15 cellular contexts compared by ENCODE assay signal in the genomic region with DNA sequence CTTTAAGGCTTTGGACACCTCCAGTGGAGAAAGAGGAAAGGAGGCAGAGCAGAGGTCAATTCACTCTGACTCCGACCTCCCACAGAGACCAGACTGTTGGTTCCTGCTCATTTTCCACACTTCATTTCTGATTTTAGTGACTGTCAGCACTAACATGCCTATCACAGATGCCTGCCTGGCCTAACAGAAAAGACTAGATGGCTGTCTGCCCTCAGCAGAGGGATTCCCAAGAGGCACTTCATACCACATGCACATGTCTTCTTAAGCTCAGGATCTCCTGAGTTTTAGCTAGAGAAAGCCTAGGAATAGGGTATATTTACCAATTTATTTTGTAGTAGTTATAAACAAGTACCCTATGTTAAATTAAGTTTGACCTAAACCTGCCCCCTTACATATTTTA.
DNase-seq lines count a peak whose midpoint lies in the region; ATAC-seq and TF ChIP-seq lines count a peak whose summit lies in the region.
"Had no signal": no experiment of that assay in that cellular context is flagged by ENCODE, and none has a peak within 500 bp of the region (broad histone marks: within the 10 kb centered on the region; RNA-seq: fewer than 3 reads in every experiment).

No MANE protein-coding gene starts in this region.

- H3K18ac ChIP-seq in H9 (ENCODE audit: insufficient read length, low read depth, low read length): no peak overlapping the region
- H3K18ac ChIP-seq in trophoblast cell (ENCODE audit: low read length): no peak overlapping the region

- H3K9me3 Mint-ChIP-seq in H9: no peaks in the 10 kb centered on the region; a peak in 1 of 5 replicates
- H3K9me3 Mint-ChIP-seq: HFFc6 had no signal

- no peak overlapping the region for H3K27ac ChIP-seq in H9 (ENCODE audit: insufficient read length, low read depth, low read length)
- no peak overlapping the region for H3K27ac ChIP-seq in trophoblast cell (ENCODE audit: low read depth, low read length)
- H3K27ac ChIP-seq in upper lobe of left lung: no peak overlapping the region
- H3K27ac ChIP-seq: HL-60 had no signal

- no peak overlapping the region for H3K14ac ChIP-seq in H9 (ENCODE audit: insufficient read depth, low read length)
- no peak overlapping the region for H3K14ac ChIP-seq in trophoblast cell (ENCODE audit: low read length)

- H3K36me3 Mint-ChIP-seq in H9 (ENCODE audit: insufficient read depth in 1 of 3, low read depth in 3 of 3): no peaks in the 10 kb centered on the region; a peak in 1 of 7 replicates
- H3K36me3 Mint-ChIP-seq: CD14-positive monocyte; CD8-positive, alpha-beta T cell had no signal

- H4K20me1 ChIP-seq in H9 (ENCODE audit: control insufficient read depth, insufficient read depth, insufficient read length): no peaks in the 10 kb centered on the region

- no peak overlapping the region for H3K4me2 ChIP-seq in H9 (ENCODE audit: insufficient read depth, insufficient read length, low read length)
- H3K4me2 ChIP-seq in trophoblast cell (ENCODE audit: low read length): no peak overlapping the region

- no peak overlapping the region for H3K4ac ChIP-seq in H9 (ENCODE audit: low read depth, low read length)
- H3K4ac ChIP-seq in trophoblast cell (ENCODE audit: low read depth, low read length): no peak overlapping the region

- H2AK5ac ChIP-seq in H9 (ENCODE audit: insufficient read length, low read length): no peak overlapping the region
- H2AK5ac ChIP-seq in trophoblast cell (ENCODE audit: low read length): peak overlapping the region; percentile 41

- H3K9ac ChIP-seq in H9 (ENCODE audit: extremely low read depth, insufficient read length, low read length): no peak overlapping the region
- no peak overlapping the region for H3K9ac ChIP-seq in trophoblast cell (ENCODE audit: low read length)

- H3K23ac ChIP-seq in H9 (ENCODE audit: insufficient read length, low read depth, low read length) (no peak overlapping the region), trophoblast cell (ENCODE audit: low read length) (no peak overlapping the region)

- DNase-seq in AG10803 (ENCODE audit: low read depth) (peak; percentile 28), H9 (no peak), choroid plexus epithelial cell (ENCODE audit: low read depth) (peak; percentile 21), trophoblast cell (no peak), upper lobe of left lung (no peak)
- no peak for DNase-seq in activated naive CD4-positive, alpha-beta T cell treated with anti-CD3 and anti-CD28 coated beads, Interleukin-2, amount 50 U/mL, for 16 hours
- no peak for DNase-seq in activated naive CD4-positive, alpha-beta T cell treated with Interleukin-2 at 50 U/mL for 16 hours
- DNase-seq: CD8-positive, alpha-beta T cell; COR-L47; DMS53; GF-D8; HCEC 1CT; HFFc6 had no signal

- no peak overlapping the region for H4K12ac ChIP-seq in trophoblast cell (ENCODE audit: low read depth, low read length)

- H4K8ac ChIP-seq in H9 (replicated peaks; ENCODE audit: insufficient read length, low read depth, low read length): no peak overlapping the region
- H4K8ac ChIP-seq in trophoblast cell (ENCODE audit: low read depth, low read length): peak overlapping the region; percentile 45

- TF ChIP-seq EP300 in upper lobe of left lung (IDR thresholded peaks at IDR 0.05): no peak

- H3K4me3 ChIP-seq in AG10803 (ENCODE audit: low read length) (no peak overlapping the region), choroid plexus epithelial cell (ENCODE audit: low read depth, low read length) (no peak overlapping the region), trophoblast cell (ENCODE audit: low read depth, low read length) (no peak overlapping the region), upper lobe of left lung (no peak overlapping the region)

- H2BK15ac ChIP-seq in H9 (ENCODE audit: low read depth, low read length): no peak overlapping the region

- WGBS in H9 (ENCODE audit: extremely low coverage, insufficient read length, low lambda C conversion rate): no CpG with 5 or more reads among the region's 1 CpG
- WGBS in trophoblast cell (ENCODE audit: extremely low coverage, insufficient coverage, insufficient read length): no CpG with 5 or more reads among the region's 1 CpG
- 92 to 100% methylated on average over 1 of the region's 1 CpG for WGBS in upper lobe of left lung, 2 donors

- ATAC-seq in upper lobe of left lung (ENCODE audit: low FRiP score in 2 of 2): no peak
- ATAC-seq: CD8-positive, alpha-beta T cell had no signal

- H4K91ac ChIP-seq in H9 (ENCODE audit: insufficient read length, low read depth, low read length): no peak overlapping the region
- H4K91ac ChIP-seq in trophoblast cell (ENCODE audit: low read depth, low read length): no peak overlapping the region

- H2BK120ac ChIP-seq in H9 (ENCODE audit: low read depth, low read length, poor library complexity, severe bottlenecking): no peak overlapping the region
- H2BK120ac ChIP-seq in trophoblast cell (ENCODE audit: insufficient read depth, low read length, poor library complexity): peak overlapping the region; percentile 24

- H3T11ph ChIP-seq in H9 (ENCODE audit: low read length): peak overlapping the region; percentile 26

- no peak overlapping the region for H2BK12ac ChIP-seq in H9 (ENCODE audit: insufficient read length, low read depth, low read length)
- peak overlapping the region; percentile 58 for H2BK12ac ChIP-seq in trophoblast cell (ENCODE audit: low read length)

- no peak overlapping the region for H3K4me3 Mint-ChIP-seq in H9
- H3K4me3 Mint-ChIP-seq: CD14-positive monocyte; CD8-positive, alpha-beta T cell; HFFc6 had no signal

- TF ChIP-seq CTCF in AG10803 (conservative IDR thresholded peaks at IDR 0.05; ENCODE audit: low read length) (no peak), H9 (conservative IDR thresholded peaks at IDR 0.05) (no peak), choroid plexus epithelial cell (conservative IDR thresholded peaks at IDR 0.05; ENCODE audit: low read depth, low read length) (no peak), upper lobe of left lung (IDR thresholded peaks at IDR 0.05) (no peak)

- H3K9me3 ChIP-seq in H9 (ENCODE audit: control insufficient read depth, low read depth, low read length) (no peaks in the 10 kb centered on the region), trophoblast cell (ENCODE audit: insufficient read depth, low read depth, low read length) (no peaks in the 10 kb centered on the region), upper lobe of left lung (no peaks in the 10 kb centered on the region)

- no peaks in the 10 kb centered on the region for H3K79me1 ChIP-seq in H9 (ENCODE audit: insufficient read depth, low read depth, low read length, poor library complexity, severe bottlenecking)
- peaks cover 5% of the 10 kb centered on the region for H3K79me1 ChIP-seq in trophoblast cell (ENCODE audit: low read length)

- H3K27ac Mint-ChIP-seq in H9: no peak overlapping the region
- H3K27ac Mint-ChIP-seq: CD14-positive monocyte; CD8-positive, alpha-beta T cell; HFFc6 had no signal

- H3K56ac ChIP-seq in H9 (ENCODE audit: insufficient read length, low read depth, low read length): no peak overlapping the region

- H2AFZ ChIP-seq in H9 (ENCODE audit: low read length): no peak overlapping the region
- H2AFZ ChIP-seq in trophoblast cell (ENCODE audit: insufficient read depth, low read length, poor library complexity): peak overlapping the region; percentile 23

- H2BK5ac ChIP-seq in H9 (ENCODE audit: insufficient read length, low read length): no peak overlapping the region
- no peak overlapping the region for H2BK5ac ChIP-seq in trophoblast cell (ENCODE audit: low read depth, low read length, poor library complexity)

- H3K79me2 ChIP-seq in H9 (ENCODE audit: insufficient read depth, low read length) (no peaks in the 10 kb centered on the region), trophoblast cell (ENCODE audit: control insufficient read depth, insufficient read depth, low read length, poor library complexity) (no peaks in the 10 kb centered on the region)

- H3K4me1 ChIP-seq in H9 (ENCODE audit: insufficient read depth, low read length) (no peaks in the 10 kb centered on the region), trophoblast cell (ENCODE audit: control insufficient read depth in 1 of 2, insufficient read depth in 2 of 2, low read length in 2 of 2) (no peaks in the 10 kb centered on the region), upper lobe of left lung (no peaks in the 10 kb centered on the region)

- H3K27me3 ChIP-seq in H9 (ENCODE audit: insufficient read depth, low read length) (no peaks in the 10 kb centered on the region), trophoblast cell (ENCODE audit: insufficient read depth, low read length) (no peaks in the 10 kb centered on the region), upper lobe of left lung (no peaks in the 10 kb centered on the region)

- no peaks in the 10 kb centered on the region for H3K36me3 ChIP-seq in trophoblast cell (ENCODE audit: control insufficient read depth in 1 of 2, insufficient read depth in 2 of 2, low read length in 2 of 2)
- no peaks in the 10 kb centered on the region for H3K36me3 ChIP-seq in upper lobe of left lung

- no peaks in the 10 kb centered on the region for H3K23me2 ChIP-seq in H9 (ENCODE audit: insufficient read length, low read depth, low read length, poor library complexity, severe bottlenecking)

- H3K27me3 Mint-ChIP-seq in H9 (ENCODE audit: low read depth): no peaks in the 10 kb centered on the region

- TF ChIP-seq POLR2A in upper lobe of left lung (IDR thresholded peaks at IDR 0.05): no peak

- H3K4me1 Mint-ChIP-seq in H9: no peaks in the 10 kb centered on the region

- no peak overlapping the region for H4K5ac ChIP-seq in H9 (ENCODE audit: insufficient read length, low read depth, low read length)

- H2BK20ac ChIP-seq in H9 (ENCODE audit: low read depth, low read length, poor library complexity, severe bottlenecking): no peak overlapping the region

Comparison
In these comparisons a context has a peak if more than half of its experiments do, and no peak if none do; other contexts are left out.
1. DNase-seq: peak in AG10803 (single experiment) and choroid plexus epithelial cell (single experiment); none in H9 (single experiment), trophoblast cell (0 of 2), activated naive CD4-positive, alpha-beta T cell treated with anti-CD3 and anti-CD28 coated beads, Interleukin-2, amount 50 U/mL, for 16 hours (single experiment), activated naive CD4-positive, alpha-beta T cell treated with Interleukin-2 at 50 U/mL for 16 hours (single experiment) and upper lobe of left lung (0 of 2).